In the genomic region with DNA sequence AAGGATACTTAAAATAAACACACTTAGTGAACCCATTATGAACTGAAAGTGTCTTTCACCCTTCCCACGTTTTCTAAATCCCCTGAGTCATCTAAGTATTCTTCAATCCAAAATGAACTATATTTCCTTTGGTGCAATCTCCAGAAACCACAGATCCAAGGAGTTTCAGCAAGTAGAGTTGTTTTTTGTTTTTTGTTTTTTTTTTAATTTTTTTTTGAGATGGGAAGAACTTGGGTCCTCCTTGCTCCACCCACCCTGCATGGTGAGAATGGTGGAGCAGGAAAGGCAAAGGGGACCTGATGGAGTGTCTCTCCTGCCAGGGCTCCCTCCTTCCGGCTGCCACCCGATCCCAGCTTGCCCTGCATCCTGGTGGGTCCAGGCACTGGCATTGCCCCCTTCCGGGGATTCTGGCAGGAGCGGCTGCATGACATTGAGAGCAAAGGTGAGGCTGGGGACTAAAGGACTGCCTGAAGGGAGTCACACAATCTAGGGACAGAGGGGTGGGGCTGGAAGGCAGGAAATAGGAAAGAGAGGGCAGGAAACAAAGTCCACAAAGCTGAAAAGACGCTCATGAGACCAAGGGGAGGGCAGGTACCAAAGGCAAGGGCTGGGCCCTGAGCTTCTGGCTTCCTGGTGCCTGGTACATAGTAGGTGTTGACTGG, we compare ENCODE assay signal across 1 cellular context.
TF ChIP-seq lines count a peak whose summit lies in the region.

No MANE protein-coding gene starts in this region.

TF ChIP-seq in HepG2, 621 proteins besides CTCF, POLR2A, EP300 and RAD21 (continued from another document and continues in another):
- TF ChIP-seq, protein P1, sequence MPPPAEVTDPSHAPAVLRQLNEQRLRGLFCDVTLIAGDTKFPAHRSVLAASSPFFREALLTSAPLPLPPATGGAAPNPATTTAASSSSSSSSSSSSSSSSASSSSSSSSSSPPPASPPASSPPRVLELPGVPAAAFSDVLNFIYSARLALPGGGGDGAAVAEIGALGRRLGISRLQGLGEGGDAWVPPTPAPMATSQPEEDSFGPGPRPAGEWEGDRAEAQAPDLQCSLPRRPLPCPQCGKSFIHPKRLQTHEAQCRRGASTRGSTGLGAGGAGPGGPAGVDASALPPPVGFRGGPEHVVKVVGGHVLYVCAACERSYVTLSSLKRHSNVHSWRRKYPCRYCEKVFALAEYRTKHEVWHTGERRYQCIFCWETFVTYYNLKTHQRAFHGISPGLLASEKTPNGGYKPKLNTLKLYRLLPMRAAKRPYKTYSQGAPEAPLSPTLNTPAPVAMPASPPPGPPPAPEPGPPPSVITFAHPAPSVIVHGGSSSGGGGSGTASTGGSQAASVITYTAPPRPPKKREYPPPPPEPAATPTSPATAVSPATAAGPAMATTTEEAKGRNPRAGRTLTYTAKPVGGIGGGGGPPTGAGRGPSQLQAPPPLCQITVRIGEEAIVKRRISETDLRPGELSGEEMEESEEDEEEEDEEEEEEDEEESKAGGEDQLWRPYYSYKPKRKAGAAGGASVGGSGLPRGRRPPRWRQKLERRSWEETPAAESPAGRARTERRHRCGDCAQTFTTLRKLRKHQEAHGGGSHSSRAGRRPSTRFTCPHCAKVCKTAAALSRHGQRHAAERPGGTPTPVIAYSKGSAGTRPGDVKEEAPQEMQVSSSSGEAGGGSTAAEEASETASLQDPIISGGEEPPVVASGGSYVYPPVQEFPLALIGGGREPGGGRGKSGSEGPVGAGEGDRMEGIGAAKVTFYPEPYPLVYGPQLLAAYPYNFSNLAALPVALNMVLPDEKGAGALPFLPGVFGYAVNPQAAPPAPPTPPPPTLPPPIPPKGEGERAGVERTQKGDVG (CRISPR knock-in tag; IDR thresholded peaks at IDR 0.05; ENCODE audit: borderline replicate concordance): no peak
- TF ChIP-seq RFX1 (IDR thresholded peaks at IDR 0.05) (no peak), GLI4 (CRISPR knock-in tag; IDR thresholded peaks at IDR 0.05; ENCODE audit: borderline replicate concordance) (no peak), JARID2 (CRISPR knock-in tag; IDR thresholded peaks at IDR 0.05; ENCODE audit: insufficient replicate concordance) (no peak), ZFP41 (CRISPR knock-in tag; IDR thresholded peaks at IDR 0.05; ENCODE audit: borderline replicate concordance) (no peak), ZNF333 (CRISPR knock-in tag; IDR thresholded peaks at IDR 0.05; ENCODE audit: borderline replicate concordance) (no peak), ZZZ3 (CRISPR knock-in tag; IDR thresholded peaks at IDR 0.05; ENCODE audit: borderline replicate concordance) (no peak), NFIB (CRISPR knock-in tag; IDR thresholded peaks at IDR 0.05; ENCODE audit: borderline replicate concordance) (no peak), RELA (CRISPR knock-in tag; IDR thresholded peaks at IDR 0.05) (no peak), SRSF9 (IDR thresholded peaks at IDR 0.05; ENCODE audit: borderline replicate concordance, insufficient read depth, low read depth, low read length, poor library complexity, severe bottlenecking) (no peak), ZFY (CRISPR knock-in tag; IDR thresholded peaks at IDR 0.05) (peak; percentile 46; the same call in 1 of the 2 replicates), AHR (CRISPR knock-in tag; IDR thresholded peaks at IDR 0.05) (no peak), ZNF746 (CRISPR knock-in tag; IDR thresholded peaks at IDR 0.05) (peak; percentile 89; the same call in 1 of the 2 replicates), GATAD2A (CRISPR knock-in tag; IDR thresholded peaks at IDR 0.05) (peak; percentile 38), NKX3-1 (CRISPR knock-in tag; IDR thresholded peaks at IDR 0.05) (0 out of 2 replicates have a peak, but pooled peaks have one; percentile 51), RARG (CRISPR knock-in tag; IDR thresholded peaks at IDR 0.05; ENCODE audit: low read depth) (no peak), ELF3 (CRISPR knock-in tag; IDR thresholded peaks at IDR 0.05) (peak; percentile 79), MYC (CRISPR knock-in tag; IDR thresholded peaks at IDR 0.05; ENCODE audit: borderline replicate concordance) (no peak; the same call in 1 of the 2 replicates), TOPORS (CRISPR knock-in tag; IDR thresholded peaks at IDR 0.05) (no peak), ISL2 (CRISPR knock-in tag; IDR thresholded peaks at IDR 0.05) (no peak), NFRKB (IDR thresholded peaks at IDR 0.05) (no peak), CHCHD3 (CRISPR knock-in tag; IDR thresholded peaks at IDR 0.05) (no peak), KDM2A (CRISPR knock-in tag; IDR thresholded peaks at IDR 0.05; ENCODE audit: borderline replicate concordance, low read depth) (no peak), RBAK (CRISPR knock-in tag; IDR thresholded peaks at IDR 0.05) (no peak), CENPT (CRISPR knock-in tag; IDR thresholded peaks at IDR 0.05; ENCODE audit: low read depth) (no peak), IRF2 (CRISPR knock-in tag; IDR thresholded peaks at IDR 0.05) (no peak), ZNF644 (CRISPR knock-in tag; IDR thresholded peaks at IDR 0.05; ENCODE audit: low read depth) (0 out of 2 replicates have a peak, but pooled peaks have one; percentile 27), SIX1 (CRISPR knock-in tag; IDR thresholded peaks at IDR 0.05; ENCODE audit: borderline replicate concordance) (no peak), HOXA9 (CRISPR knock-in tag; IDR thresholded peaks at IDR 0.05; ENCODE audit: borderline replicate concordance) (no peak), ZFP37 (CRISPR knock-in tag; IDR thresholded peaks at IDR 0.05; ENCODE audit: borderline replicate concordance) (0 out of 2 replicates have a peak, but pooled peaks have one; percentile 51), WIZ (CRISPR knock-in tag; IDR thresholded peaks at IDR 0.05) (no peak), KDM4B (CRISPR knock-in tag; IDR thresholded peaks at IDR 0.05) (no peak), HES4 (CRISPR knock-in tag; IDR thresholded peaks at IDR 0.05; ENCODE audit: borderline replicate concordance) (no peak)
- TF ChIP-seq, protein P2, sequence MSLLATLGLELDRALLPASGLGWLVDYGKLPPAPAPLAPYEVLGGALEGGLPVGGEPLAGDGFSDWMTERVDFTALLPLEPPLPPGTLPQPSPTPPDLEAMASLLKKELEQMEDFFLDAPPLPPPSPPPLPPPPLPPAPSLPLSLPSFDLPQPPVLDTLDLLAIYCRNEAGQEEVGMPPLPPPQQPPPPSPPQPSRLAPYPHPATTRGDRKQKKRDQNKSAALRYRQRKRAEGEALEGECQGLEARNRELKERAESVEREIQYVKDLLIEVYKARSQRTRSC (CRISPR knock-in tag; IDR thresholded peaks at IDR 0.05; ENCODE audit: low read depth): no peak
- TF ChIP-seq, protein P3, sequence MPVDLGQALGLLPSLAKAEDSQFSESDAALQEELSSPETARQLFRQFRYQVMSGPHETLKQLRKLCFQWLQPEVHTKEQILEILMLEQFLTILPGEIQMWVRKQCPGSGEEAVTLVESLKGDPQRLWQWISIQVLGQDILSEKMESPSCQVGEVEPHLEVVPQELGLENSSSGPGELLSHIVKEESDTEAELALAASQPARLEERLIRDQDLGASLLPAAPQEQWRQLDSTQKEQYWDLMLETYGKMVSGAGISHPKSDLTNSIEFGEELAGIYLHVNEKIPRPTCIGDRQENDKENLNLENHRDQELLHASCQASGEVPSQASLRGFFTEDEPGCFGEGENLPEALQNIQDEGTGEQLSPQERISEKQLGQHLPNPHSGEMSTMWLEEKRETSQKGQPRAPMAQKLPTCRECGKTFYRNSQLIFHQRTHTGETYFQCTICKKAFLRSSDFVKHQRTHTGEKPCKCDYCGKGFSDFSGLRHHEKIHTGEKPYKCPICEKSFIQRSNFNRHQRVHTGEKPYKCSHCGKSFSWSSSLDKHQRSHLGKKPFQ (CRISPR knock-in tag; IDR thresholded peaks at IDR 0.05; ENCODE audit: insufficient replicate concordance): peak; percentile 41
- TF ChIP-seq, protein P4, sequence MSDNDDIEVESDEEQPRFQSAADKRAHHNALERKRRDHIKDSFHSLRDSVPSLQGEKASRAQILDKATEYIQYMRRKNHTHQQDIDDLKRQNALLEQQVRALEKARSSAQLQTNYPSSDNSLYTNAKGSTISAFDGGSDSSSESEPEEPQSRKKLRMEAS (IDR thresholded peaks at IDR 0.05): peak; percentile 26; the same call in 1 of the 2 replicates
- TF ChIP-seq, protein P5, sequence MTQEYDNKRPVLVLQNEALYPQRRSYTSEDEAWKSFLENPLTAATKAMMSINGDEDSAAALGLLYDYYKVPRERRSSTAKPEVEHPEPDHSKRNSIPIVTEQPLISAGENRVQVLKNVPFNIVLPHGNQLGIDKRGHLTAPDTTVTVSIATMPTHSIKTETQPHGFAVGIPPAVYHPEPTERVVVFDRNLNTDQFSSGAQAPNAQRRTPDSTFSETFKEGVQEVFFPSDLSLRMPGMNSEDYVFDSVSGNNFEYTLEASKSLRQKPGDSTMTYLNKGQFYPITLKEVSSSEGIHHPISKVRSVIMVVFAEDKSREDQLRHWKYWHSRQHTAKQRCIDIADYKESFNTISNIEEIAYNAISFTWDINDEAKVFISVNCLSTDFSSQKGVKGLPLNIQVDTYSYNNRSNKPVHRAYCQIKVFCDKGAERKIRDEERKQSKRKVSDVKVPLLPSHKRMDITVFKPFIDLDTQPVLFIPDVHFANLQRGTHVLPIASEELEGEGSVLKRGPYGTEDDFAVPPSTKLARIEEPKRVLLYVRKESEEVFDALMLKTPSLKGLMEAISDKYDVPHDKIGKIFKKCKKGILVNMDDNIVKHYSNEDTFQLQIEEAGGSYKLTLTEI (CRISPR knock-in tag; conservative IDR thresholded peaks at IDR 0.05): no peak
- TF ChIP-seq, protein P6, sequence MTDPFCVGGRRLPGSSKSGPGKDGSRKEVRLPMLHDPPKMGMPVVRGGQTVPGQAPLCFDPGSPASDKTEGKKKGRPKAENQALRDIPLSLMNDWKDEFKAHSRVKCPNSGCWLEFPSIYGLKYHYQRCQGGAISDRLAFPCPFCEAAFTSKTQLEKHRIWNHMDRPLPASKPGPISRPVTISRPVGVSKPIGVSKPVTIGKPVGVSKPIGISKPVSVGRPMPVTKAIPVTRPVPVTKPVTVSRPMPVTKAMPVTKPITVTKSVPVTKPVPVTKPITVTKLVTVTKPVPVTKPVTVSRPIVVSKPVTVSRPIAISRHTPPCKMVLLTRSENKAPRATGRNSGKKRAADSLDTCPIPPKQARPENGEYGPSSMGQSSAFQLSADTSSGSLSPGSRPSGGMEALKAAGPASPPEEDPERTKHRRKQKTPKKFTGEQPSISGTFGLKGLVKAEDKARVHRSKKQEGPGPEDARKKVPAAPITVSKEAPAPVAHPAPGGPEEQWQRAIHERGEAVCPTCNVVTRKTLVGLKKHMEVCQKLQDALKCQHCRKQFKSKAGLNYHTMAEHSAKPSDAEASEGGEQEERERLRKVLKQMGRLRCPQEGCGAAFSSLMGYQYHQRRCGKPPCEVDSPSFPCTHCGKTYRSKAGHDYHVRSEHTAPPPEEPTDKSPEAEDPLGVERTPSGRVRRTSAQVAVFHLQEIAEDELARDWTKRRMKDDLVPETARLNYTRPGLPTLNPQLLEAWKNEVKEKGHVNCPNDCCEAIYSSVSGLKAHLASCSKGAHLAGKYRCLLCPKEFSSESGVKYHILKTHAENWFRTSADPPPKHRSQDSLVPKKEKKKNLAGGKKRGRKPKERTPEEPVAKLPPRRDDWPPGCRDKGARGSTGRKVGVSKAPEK (CRISPR knock-in tag; IDR thresholded peaks at IDR 0.05; ENCODE audit: borderline replicate concordance): no peak
- TF ChIP-seq, protein P7, sequence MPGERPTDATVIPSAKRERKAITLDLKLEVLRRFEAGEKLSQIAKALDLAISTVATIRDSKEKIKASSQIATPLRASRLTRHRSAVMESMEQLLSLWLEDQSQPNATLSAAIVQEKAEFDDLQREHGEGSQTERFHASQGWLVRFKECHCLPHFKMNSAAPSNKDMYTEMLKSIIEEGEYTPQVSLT (CRISPR knock-in tag; IDR thresholded peaks at IDR 0.05; ENCODE audit: borderline replicate concordance, low read depth): no peak
- TF ChIP-seq, protein P8, sequence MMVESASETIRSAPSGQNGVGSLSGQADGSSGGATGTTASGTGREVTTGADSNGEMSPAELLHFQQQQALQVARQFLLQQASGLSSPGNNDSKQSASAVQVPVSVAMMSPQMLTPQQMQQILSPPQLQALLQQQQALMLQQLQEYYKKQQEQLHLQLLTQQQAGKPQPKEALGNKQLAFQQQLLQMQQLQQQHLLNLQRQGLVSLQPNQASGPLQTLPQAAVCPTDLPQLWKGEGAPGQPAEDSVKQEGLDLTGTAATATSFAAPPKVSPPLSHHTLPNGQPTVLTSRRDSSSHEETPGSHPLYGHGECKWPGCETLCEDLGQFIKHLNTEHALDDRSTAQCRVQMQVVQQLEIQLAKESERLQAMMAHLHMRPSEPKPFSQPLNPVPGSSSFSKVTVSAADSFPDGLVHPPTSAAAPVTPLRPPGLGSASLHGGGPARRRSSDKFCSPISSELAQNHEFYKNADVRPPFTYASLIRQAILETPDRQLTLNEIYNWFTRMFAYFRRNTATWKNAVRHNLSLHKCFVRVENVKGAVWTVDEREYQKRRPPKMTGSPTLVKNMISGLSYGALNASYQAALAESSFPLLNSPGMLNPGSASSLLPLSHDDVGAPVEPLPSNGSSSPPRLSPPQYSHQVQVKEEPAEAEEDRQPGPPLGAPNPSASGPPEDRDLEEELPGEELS (CRISPR knock-in tag; IDR thresholded peaks at IDR 0.05): peak; percentile 54; the same call in 1 of the 2 replicates
- TF ChIP-seq, protein P9, sequence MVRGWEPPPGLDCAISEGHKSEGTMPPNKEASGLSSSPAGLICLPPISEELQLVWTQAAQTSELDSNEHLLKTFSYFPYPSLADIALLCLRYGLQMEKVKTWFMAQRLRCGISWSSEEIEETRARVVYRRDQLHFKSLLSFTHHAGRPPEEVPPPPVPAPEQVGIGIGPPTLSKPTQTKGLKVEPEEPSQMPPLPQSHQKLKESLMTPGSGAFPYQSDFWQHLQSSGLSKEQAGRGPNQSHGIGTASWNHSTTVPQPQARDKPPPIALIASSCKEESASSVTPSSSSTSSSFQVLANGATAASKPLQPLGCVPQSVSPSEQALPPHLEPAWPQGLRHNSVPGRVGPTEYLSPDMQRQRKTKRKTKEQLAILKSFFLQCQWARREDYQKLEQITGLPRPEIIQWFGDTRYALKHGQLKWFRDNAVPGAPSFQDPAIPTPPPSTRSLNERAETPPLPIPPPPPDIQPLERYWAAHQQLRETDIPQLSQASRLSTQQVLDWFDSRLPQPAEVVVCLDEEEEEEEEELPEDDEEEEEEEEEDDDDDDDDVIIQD (CRISPR knock-in tag; IDR thresholded peaks at IDR 0.05; ENCODE audit: low read depth): no peak
- TF ChIP-seq, protein P10, sequence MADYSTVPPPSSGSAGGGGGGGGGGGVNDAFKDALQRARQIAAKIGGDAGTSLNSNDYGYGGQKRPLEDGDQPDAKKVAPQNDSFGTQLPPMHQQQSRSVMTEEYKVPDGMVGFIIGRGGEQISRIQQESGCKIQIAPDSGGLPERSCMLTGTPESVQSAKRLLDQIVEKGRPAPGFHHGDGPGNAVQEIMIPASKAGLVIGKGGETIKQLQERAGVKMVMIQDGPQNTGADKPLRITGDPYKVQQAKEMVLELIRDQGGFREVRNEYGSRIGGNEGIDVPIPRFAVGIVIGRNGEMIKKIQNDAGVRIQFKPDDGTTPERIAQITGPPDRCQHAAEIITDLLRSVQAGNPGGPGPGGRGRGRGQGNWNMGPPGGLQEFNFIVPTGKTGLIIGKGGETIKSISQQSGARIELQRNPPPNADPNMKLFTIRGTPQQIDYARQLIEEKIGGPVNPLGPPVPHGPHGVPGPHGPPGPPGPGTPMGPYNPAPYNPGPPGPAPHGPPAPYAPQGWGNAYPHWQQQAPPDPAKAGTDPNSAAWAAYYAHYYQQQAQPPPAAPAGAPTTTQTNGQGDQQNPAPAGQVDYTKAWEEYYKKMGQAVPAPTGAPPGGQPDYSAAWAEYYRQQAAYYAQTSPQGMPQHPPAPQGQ (CRISPR knock-in tag; IDR thresholded peaks at IDR 0.05; ENCODE audit: borderline replicate concordance): no peak
- TF ChIP-seq, protein P11, sequence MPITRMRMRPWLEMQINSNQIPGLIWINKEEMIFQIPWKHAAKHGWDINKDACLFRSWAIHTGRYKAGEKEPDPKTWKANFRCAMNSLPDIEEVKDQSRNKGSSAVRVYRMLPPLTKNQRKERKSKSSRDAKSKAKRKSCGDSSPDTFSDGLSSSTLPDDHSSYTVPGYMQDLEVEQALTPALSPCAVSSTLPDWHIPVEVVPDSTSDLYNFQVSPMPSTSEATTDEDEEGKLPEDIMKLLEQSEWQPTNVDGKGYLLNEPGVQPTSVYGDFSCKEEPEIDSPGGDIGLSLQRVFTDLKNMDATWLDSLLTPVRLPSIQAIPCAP (CRISPR knock-in tag; IDR thresholded peaks at IDR 0.05; ENCODE audit: low read depth): no peak
